In genomic region chr9:137613259-137613658, GRCh38 we compare ENCODE assay signal across 16 cellular contexts. TPM values are rescaled to one million over a fixed set of nuclear protein-coding genes. Genes with fewer than 3 reads are reported as not detected.
DNase-seq lines count a peak whose midpoint lies in the region; ATAC-seq and TF ChIP-seq lines count a peak whose summit lies in the region.
"Had no signal": no experiment of that assay in that cellular context is flagged by ENCODE, and none has a peak within 500 bp of the region (broad histone marks: within the 10 kb centered on the region; RNA-seq: fewer than 3 reads in every experiment).

No MANE protein-coding gene starts in this region.

- H3K9me3 ChIP-seq in Panc1 (ENCODE audit: control insufficient read depth, insufficient read depth, low read depth, low read length) (no peaks in the 10 kb centered on the region), prostate gland (no peaks in the 10 kb centered on the region)

- no TSS peak for BruUV-seq in Panc1 (replicated peaks; lab: Mats Ljungman, UMichigan)

- POLR2A ChIA-PET in Panc1 (lab: Charles Lee): no interaction called here

- peak overlapping the region in 4 of 7 donors; percentile 73 to 81 (median 76) for H3K27ac Mint-ChIP-seq in CD14-positive monocyte
- H3K27ac Mint-ChIP-seq: activated T-helper 1 cell treated with anti-CD3 and anti-CD28 coated beads, Interleukin-12 subunit alpha, Interleukin-12 subunit beta, Interleukin-2, Interleukin-4 antibody, amounts not matched to agents 30 ng/mL and 10 ng/mL and 1 ng/mL, durations not matched to agents 14 hours and 24 hours and 36 hours; B cell; GM23338 had no signal

- TF ChIP-seq POLR2A in erythroblast (IDR thresholded peaks at IDR 0.05; ENCODE audit: low read length): peak; percentile 2
- no peak for TF ChIP-seq POLR2A in prostate gland (IDR thresholded peaks at IDR 0.05)

- H3K27ac ChIP-seq in Panc1 (ENCODE audit: low read length) (peak overlapping the region; percentile 82), prostate gland (peak overlapping the region; percentile 87 to 88)

- WGBS in prostate gland: 72% methylated on average over 5 of the region's 5 CpGs

- peaks cover 52% of the 10 kb centered on the region for H3K4me1 ChIP-seq in Panc1 (ENCODE audit: control insufficient read depth, insufficient read depth, low read length)
- peaks cover 35% of the 10 kb centered on the region for H3K4me1 ChIP-seq in prostate gland (replicated peaks)

- no peaks in the 10 kb centered on the region for H3K27me3 ChIP-seq in Panc1 (ENCODE audit: control insufficient read depth, insufficient read depth, low read length)
- H3K27me3 ChIP-seq in prostate gland (replicated peaks; ENCODE audit: insufficient read depth): no peaks in the 10 kb centered on the region

- TF ChIP-seq CTCF in CD14-positive monocyte (IDR thresholded peaks at IDR 0.05) (no peak), Panc1 (IDR thresholded peaks at IDR 0.05) (no peak), prostate gland (IDR thresholded peaks at IDR 0.05) (no peak)

- no peak overlapping the region for H3K4me3 ChIP-seq in Panc1 (ENCODE audit: low read depth in 2 of 2, low read length in 2 of 2)
- no peak overlapping the region for H3K4me3 ChIP-seq in prostate gland
- H3K4me3 ChIP-seq: GM23338 had no signal

- no peak overlapping the region for H3K4me3 Mint-ChIP-seq in CD14-positive monocyte
- H3K4me3 Mint-ChIP-seq: activated T-helper 1 cell treated with anti-CD3 and anti-CD28 coated beads, Interleukin-12 subunit alpha, Interleukin-12 subunit beta, Interleukin-2, Interleukin-4 antibody, amounts not matched to agents 30 ng/mL and 10 ng/mL and 1 ng/mL, durations not matched to agents 14 hours and 24 hours and 36 hours; B cell; GM23338 had no signal

- in situ Hi-C loops in Panc1 (cut with HindIII; ENCODE audit: low pct_unique_long_range_greater_than_20kb, low sequenced_read_pairs): no loop called here

- no peaks in the 10 kb centered on the region for H3K9me3 Mint-ChIP-seq in CD14-positive monocyte
- H3K9me3 Mint-ChIP-seq: activated T-helper 1 cell treated with anti-CD3 and anti-CD28 coated beads, Interleukin-12 subunit alpha, Interleukin-12 subunit beta, Interleukin-2, Interleukin-4 antibody, amounts not matched to agents 30 ng/mL and 10 ng/mL and 1 ng/mL, durations not matched to agents 14 hours and 24 hours and 36 hours; GM23338 had no signal

- intact Hi-C loops in CD14-positive monocyte (cut with micrococcal nuclease): no loop called here
- intact Hi-C loops in Panc1 (cut with micrococcal nuclease; ENCODE audit: unreplicated experiment): no loop called here
- intact Hi-C loops in prostate gland (cut with DNase I): no loop called here

- CTCF ChIA-PET in Panc1 (lab: Charles Lee): no interaction called here

- peaks cover 17 to 41% of the 10 kb centered on the region in 2 donors for H3K36me3 Mint-ChIP-seq in CD14-positive monocyte

- DNase-seq in CD14-positive monocyte (ENCODE audit: low spot score) (no peak), Panc1 (ENCODE audit: low read depth, low spot score) (no peak), erythroblast (lab: John Stamatoyannopoulos, UW) (no peak), prostate gland (ENCODE audit: low spot score) (no peak), NCI-H2171 (lab: John Stamatoyannopoulos, UW) (no peak), NCI-H1105 treated with DMSO at 0.1 percent for 48 hours (lab: John Stamatoyannopoulos, UW) (no peak)
- no peak for DNase-seq in NK-92 treated with Interleukin-12 subunit alpha and Interleukin-12 subunit beta, amount 100 ng/mL, for 24 hours (lab: John Stamatoyannopoulos, UW)
- DNase-seq: activated CD4-positive, alpha-beta T cell treated with anti-CD3 and anti-CD28 coated beads for 4 hours; aorta; effector CD8-positive, alpha-beta T cell; left colon; NCI-H2171 treated with DMSO at 0.1 percent for 48 hours had no signal

- H3K4me1 Mint-ChIP-seq in CD14-positive monocyte: peaks cover 55% of the 10 kb centered on the region

- H3K27me3 Mint-ChIP-seq in CD14-positive monocyte (ENCODE audit: low read depth in 3 of 3): no peaks in the 10 kb centered on the region
- H3K27me3 Mint-ChIP-seq: B cell had no signal

- ATAC-seq in Panc1: no peak
- ATAC-seq in HG02571 (IDR thresholded peaks at IDR 0.05; ENCODE audit: unreplicated experiment): no peak
- ATAC-seq: left colon had no signal

- H3K36me3 ChIP-seq in Panc1 (ENCODE audit: control insufficient read depth, insufficient read depth, low read length) (peaks cover 4% of the 10 kb centered on the region; the same call in 1 of the 2 replicates), prostate gland (peaks cover 0 to 6% of the 10 kb centered on the region in 2 donors)

RNA-seq across cellular contexts. Expression of gene EHMT1, which starts 5.5 kb away (rescaled TPM):
- polyA plus RNA-seq in CD14-positive monocyte: 10 to 100 TPM; 10.1 to 15.0 TPM
- 63.9 TPM for total RNA-seq in Panc1 (2021; ENCODE audit: unreplicated experiment)
- polyA plus RNA-seq in Panc1 (2012; ENCODE audit: insufficient read length): 69.9 TPM
- 100 to 1,000 TPM in 1 of 2 donors, 10 to 100 TPM in 1; 81.3 to 149 TPM for total RNA-seq in prostate gland

RNA-seq across cellular contexts. Expression of gene ARRDC1, which starts 7.8 kb away (rescaled TPM):
- 10 to 100 TPM; 83.2 to 87.6 TPM for polyA plus RNA-seq in CD14-positive monocyte
- total RNA-seq in Panc1 (2021; ENCODE audit: unreplicated experiment) (47.1 TPM), prostate gland (100 to 1,000 TPM; 123 to 126 TPM)
- polyA plus RNA-seq in Panc1 (2012; ENCODE audit: insufficient read length): 55.5 TPM

RNA-seq across cellular contexts. Expression of gene ZMYND19, which starts 22.9 kb away (rescaled TPM):
- polyA plus RNA-seq in CD14-positive monocyte: 1 to 10 TPM; 1.9 to 4.5 TPM
- total RNA-seq in Panc1 (2021; ENCODE audit: unreplicated experiment): 37.0 TPM
- 31.7 TPM for polyA plus RNA-seq in Panc1 (2012; ENCODE audit: insufficient read length)
- total RNA-seq in prostate gland: 10 to 100 TPM; 20.8 to 34.8 TPM

RNA-seq across cellular contexts. Expression of gene DPH7, which starts 34.5 kb away (rescaled TPM):
- polyA plus RNA-seq in CD14-positive monocyte: 10 to 100 TPM; 13.1 to 14.2 TPM
- total RNA-seq in Panc1 (2021; ENCODE audit: unreplicated experiment) (35.9 TPM), prostate gland (10 to 100 TPM; 34.3 to 62.4 TPM)
- 27.6 TPM for polyA plus RNA-seq in Panc1 (2012; ENCODE audit: insufficient read length)
